Comparison of ENCODE assay signal across 8 cellular contexts in genomic region chr3:20056727-20057611, GRCh38. TPM values are rescaled to one million over a fixed set of nuclear protein-coding genes. Genes with fewer than 3 reads are reported as not detected.
DNase-seq lines count a peak whose midpoint lies in the region; ATAC-seq and TF ChIP-seq lines count a peak whose summit lies in the region.

No MANE protein-coding gene starts in this region.

- H3K4me3 ChIP-seq in RWPE2 (ENCODE audit: severe bottlenecking) (no peak overlapping the region), heart right ventricle (no peak overlapping the region), subcutaneous abdominal adipose tissue (ENCODE audit: low read depth in 1 of 5, low read length in 5 of 5) (no peak overlapping the region)

- WGBS in heart right ventricle, 2 donors: 9 to 13% methylated on average over 5 of the region's 5 CpGs

- no peaks in the 10 kb centered on the region for H3K27me3 ChIP-seq in RWPE2 (ENCODE audit: insufficient read depth, poor library complexity, severe bottlenecking)
- H3K27me3 ChIP-seq in heart right ventricle: no peaks in the 10 kb centered on the region
- no peaks in the 10 kb centered on the region for H3K27me3 ChIP-seq in subcutaneous abdominal adipose tissue (ENCODE audit: control insufficient read depth in 5 of 5, insufficient read depth in 4 of 5, low read length in 5 of 5)

- H3K9ac ChIP-seq in subcutaneous abdominal adipose tissue (ENCODE audit: low read length in 5 of 5): peak overlapping the region in 2 of 5 donors; percentile 1 to 43

- H3K9me3 ChIP-seq in RWPE2 (ENCODE audit: severe bottlenecking): no peaks in the 10 kb centered on the region
- H3K9me3 ChIP-seq in heart right ventricle: no peaks in the 10 kb centered on the region
- no peaks in the 10 kb centered on the region for H3K9me3 ChIP-seq in subcutaneous abdominal adipose tissue (ENCODE audit: control insufficient read depth in 5 of 5, low read length in 5 of 5)

- ATAC-seq in RWPE2 (ENCODE audit: low read depth) (peak; percentile 79), heart right ventricle (peak; percentile 36 to 76 (median 62))

- H3K27ac ChIP-seq in RWPE2 (ENCODE audit: poor library complexity, severe bottlenecking): peak overlapping the region; percentile 92
- H3K27ac ChIP-seq in heart right ventricle: peak overlapping the region; percentile 42 to 83 (median 73)
- H3K27ac ChIP-seq in subcutaneous abdominal adipose tissue (ENCODE audit: low read depth, low read length): peak overlapping the region; percentile 83

- TF ChIP-seq CTCF in RWPE2 (IDR thresholded peaks at IDR 0.05; ENCODE audit: poor library complexity, severe bottlenecking) (no peak), heart right ventricle (IDR thresholded peaks at IDR 0.05) (no peak)

- H3K36me3 ChIP-seq in RWPE2 (ENCODE audit: low read depth): no peaks in the 10 kb centered on the region
- H3K36me3 ChIP-seq in heart right ventricle: no peaks in the 10 kb centered on the region
- H3K36me3 ChIP-seq in subcutaneous abdominal adipose tissue (ENCODE audit: control insufficient read depth in 5 of 5, insufficient read depth in 5 of 5, low read length in 5 of 5): no peaks in the 10 kb centered on the region

- peaks cover 46% of the 10 kb centered on the region for H3K4me1 ChIP-seq in RWPE2 (ENCODE audit: insufficient read depth, poor library complexity, severe bottlenecking)
- H3K4me1 ChIP-seq in heart right ventricle: peaks cover 14 to 68% (median 56%) of the 10 kb centered on the region in 9 donors
- peaks cover 10 to 48% (median 35%) of the 10 kb centered on the region in 5 donors for H3K4me1 ChIP-seq in subcutaneous abdominal adipose tissue (ENCODE audit: control insufficient read depth in 5 of 5, insufficient read depth in 5 of 5, low read length in 5 of 5)

- intact Hi-C loops in heart right ventricle (cut with DNase I): no loop called here

- DNase-seq in ELR (ENCODE audit: low read depth) (peak; percentile 88), HCEC 1CT (peak; percentile 91), RWPE2 (ENCODE audit: low spot score) (peak; percentile 58), heart right ventricle (no peak), NCI-H82 (lab: John Stamatoyannopoulos, UW) (no peak), NCI-H2196 treated with DMSO at 0.1 percent for 48 hours (lab: John Stamatoyannopoulos, UW; ENCODE audit: unreplicated experiment) (no peak), T-helper 9 cell (no peak)

RNA-seq across cellular contexts. Expression of gene KAT2B, which starts 16.7 kb away (rescaled TPM):
- 100 to 1,000 TPM in 1 of 10 donors, 10 to 100 TPM in 9; 81.7 to 104 (median 87.8) TPM for total RNA-seq in heart right ventricle
- 10 to 100 TPM; 11.4 to 24.8 TPM for polyA plus RNA-seq in heart right ventricle

RNA-seq across cellular contexts. Expression of gene PP2D1, which starts 44.9 kb away (rescaled TPM):
- total RNA-seq in heart right ventricle: not detected
- not detected for polyA plus RNA-seq in heart right ventricle

Comparison
In these comparisons a context has a peak if more than half of its experiments do, and no peak if none do; other contexts are left out.
1. DNase-seq: peak in ELR (single experiment), HCEC 1CT (single experiment) and RWPE2 (single experiment); none in heart right ventricle (0 of 2), NCI-H82 (single experiment), NCI-H2196 treated with DMSO at 0.1 percent for 48 hours (single experiment) and T-helper 9 cell (single experiment).
2. Peak in every context shown above with its lines, with median percentiles within 50 percentile points of each other: H3K27ac ChIP-seq.